In the genomic region with DNA sequence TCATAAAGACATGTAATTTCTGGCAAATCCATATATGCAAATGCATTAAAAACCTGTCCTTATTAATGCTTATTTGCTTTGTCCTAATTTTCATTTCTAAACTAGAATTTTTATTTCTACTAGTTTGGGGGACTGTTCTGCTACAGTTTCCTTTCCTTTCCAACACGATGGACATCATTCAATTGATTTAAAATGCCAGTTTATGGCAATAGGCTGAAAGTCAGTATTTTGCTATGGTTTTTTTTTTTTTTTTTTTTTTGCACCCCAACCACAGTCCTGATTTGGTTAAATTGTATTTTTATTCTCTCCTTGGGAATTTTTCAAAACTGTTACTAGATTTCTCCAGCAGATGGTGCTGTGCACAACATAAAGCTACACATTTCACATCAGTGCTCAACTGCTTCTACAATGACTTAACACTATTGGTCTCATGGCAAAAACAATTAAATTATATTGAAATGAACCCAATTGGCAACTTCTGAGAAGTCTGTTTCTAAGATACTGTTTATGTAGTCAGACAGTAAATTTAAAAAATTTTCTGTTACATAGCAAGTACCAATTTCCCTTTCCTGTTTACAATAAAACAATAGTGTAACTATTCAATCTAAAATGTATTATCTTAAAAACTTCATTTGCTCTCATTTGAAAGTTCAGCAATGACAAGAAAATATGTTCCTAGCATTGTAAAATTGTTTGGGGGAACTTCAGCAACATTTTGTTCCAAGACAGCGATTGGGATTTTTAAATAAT, we compare ENCODE assay signal across 8 cellular contexts.
DNase-seq lines count a peak whose midpoint lies in the region; ATAC-seq and FAIRE-seq lines count a peak whose summit lies in the region.

No MANE protein-coding gene starts in this region.

- ATAC-seq in HG03442 (IDR thresholded peaks at IDR 0.05; ENCODE audit: unreplicated experiment) (peak; percentile 34), GM19351 (IDR thresholded peaks at IDR 0.05; ENCODE audit: unreplicated experiment) (no peak)

- no peak overlapping the region for H2BK5ac ChIP-seq in mesendoderm (ENCODE audit: low read length)

- H3K4me2 ChIP-seq in mesendoderm (ENCODE audit: low read length) = no peak overlapping the region

- no peak overlapping the region for H3K18ac ChIP-seq in mesendoderm (ENCODE audit: low read length)

- H3K27me3 ChIP-seq in mesendoderm (ENCODE audit: insufficient read depth, low read length, poor library complexity) = no peaks in the 10 kb centered on the region

- H3K56ac ChIP-seq in mesendoderm (ENCODE audit: low read length) = no peak overlapping the region

- no peaks in the 10 kb centered on the region for H3K79me2 ChIP-seq in mesendoderm (ENCODE audit: control insufficient read depth, insufficient read depth, low read length)

- no peak overlapping the region for H3K4me3 ChIP-seq in mesendoderm (ENCODE audit: low read length)

- H4K5ac ChIP-seq in mesendoderm (ENCODE audit: low read length) = no peak overlapping the region

- no peaks in the 10 kb centered on the region for H3K79me1 ChIP-seq in mesendoderm (ENCODE audit: low read length)

- H3K4ac ChIP-seq in mesendoderm (ENCODE audit: low read depth, low read length) = no peak overlapping the region

- H3K23ac ChIP-seq in mesendoderm (ENCODE audit: low read length) = no peak overlapping the region

- DNase-seq in NCI-H2196 (lab: John Stamatoyannopoulos, UW; ENCODE audit: unreplicated experiment) (peak; percentile 34), NCI-H2196 treated with DMSO at 0.1 percent for 48 hours (lab: John Stamatoyannopoulos, UW; ENCODE audit: unreplicated experiment) (no peak), RCC 7860 (ENCODE audit: low spot score) (peak; percentile 20), epidermal melanocyte (ENCODE audit: insufficient read length, low spot score) (peak; percentile 28), mesendoderm (peak; percentile 68)
- DNase-seq in stimulated activated CD4-positive, alpha-beta T cell treated with anti-CD3 and anti-CD28 coated beads, Interleukin-15, amount 100 ng/mL, for 24 hours = no peak

- no peak overlapping the region for H2BK15ac ChIP-seq in mesendoderm (replicated peaks; ENCODE audit: low read depth)

- no CpG with 5 or more reads among the region's 2 CpGs for WGBS in mesendoderm (ENCODE audit: extremely low coverage, insufficient coverage, low lambda C conversion rate)

- no peak overlapping the region for H4K8ac ChIP-seq in mesendoderm (ENCODE audit: low read depth, low read length)

- H2BK120ac ChIP-seq in mesendoderm (ENCODE audit: low read depth, low read length) = no peak overlapping the region

- no peak overlapping the region for H2AK5ac ChIP-seq in mesendoderm (ENCODE audit: low read length)

- peak; percentile 65 for FAIRE-seq in RCC 7860 (lab: Jason Lieb, UNC)

- H3K9ac ChIP-seq in mesendoderm (ENCODE audit: low read length) = no peak overlapping the region

- no peaks in the 10 kb centered on the region for H3K36me3 ChIP-seq in mesendoderm (ENCODE audit: control insufficient read depth, insufficient read depth, low read length)

- no peaks in the 10 kb centered on the region for H3K4me1 ChIP-seq in mesendoderm (ENCODE audit: control insufficient read depth, low read depth, low read length)

- no peak overlapping the region for H3K27ac ChIP-seq in mesendoderm (ENCODE audit: low read depth, low read length)

Comparison
In these comparisons a context has a peak if more than half of its experiments do, and no peak if none do; other contexts are left out.
1. DNase-seq: peak in NCI-H2196 (single experiment), RCC 7860 (single experiment), epidermal melanocyte (single experiment) and mesendoderm (single experiment); none in NCI-H2196 treated with DMSO at 0.1 percent for 48 hours (single experiment) and stimulated activated CD4-positive, alpha-beta T cell treated with anti-CD3 and anti-CD28 coated beads, Interleukin-15, amount 100 ng/mL, for 24 hours (single experiment).